In the genomic region with DNA sequence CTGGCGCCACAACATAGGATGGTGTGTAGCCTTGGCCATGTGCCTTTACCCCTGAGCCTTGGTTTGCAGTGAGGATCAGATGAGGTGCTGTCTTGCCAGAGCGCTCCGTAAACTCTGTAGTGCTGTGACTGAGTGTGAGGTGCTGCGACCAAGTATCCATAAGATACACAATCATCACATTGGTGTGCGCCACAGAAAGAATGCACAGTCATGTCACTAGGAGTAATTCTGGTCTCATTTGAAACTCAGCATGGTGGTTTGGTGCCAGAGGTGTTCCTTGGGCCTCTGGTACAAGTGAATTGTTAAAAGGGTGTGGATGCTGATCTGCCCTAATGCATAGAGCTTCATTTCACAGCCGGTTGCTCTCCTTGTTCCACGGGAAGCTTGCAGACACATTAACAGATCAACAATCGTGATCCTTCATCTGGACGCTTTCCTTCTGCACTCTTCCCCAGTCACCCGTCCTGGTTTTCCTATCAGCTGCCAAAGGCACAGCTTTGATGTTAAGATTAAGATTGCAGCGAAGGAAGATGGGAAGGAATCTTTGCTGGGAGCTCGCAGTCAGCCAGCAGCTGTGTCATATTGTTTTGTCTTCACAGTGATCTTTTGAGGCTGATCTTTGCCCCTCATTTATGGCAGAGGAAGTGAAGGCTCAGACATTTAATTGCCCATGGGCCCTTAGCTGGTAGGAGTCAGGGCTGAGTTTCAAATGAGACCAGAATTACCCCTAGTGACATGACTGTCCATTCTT, we compare ENCODE assay signal across 17 cellular contexts.
A peak's percentile ranks its signal among the peaks of the same experiment; 100 is the strongest.
DNase-seq lines count a peak whose midpoint lies in the region; ATAC-seq, FAIRE-seq and TF ChIP-seq lines count a peak whose summit lies in the region.
"Had no signal": no experiment of that assay in that cellular context is flagged by ENCODE, and none has a peak within 500 bp of the region (broad histone marks: within the 10 kb centered on the region; RNA-seq: fewer than 3 reads in every experiment).

No MANE protein-coding gene starts in this region.

- H3K36me3 Mint-ChIP-seq in HFFc6 (ENCODE audit: low read depth) = no peaks in the 10 kb centered on the region
- H3K36me3 Mint-ChIP-seq: activated naive CD8-positive, alpha-beta T cell had no signal

- H3K9me3 ChIP-seq in K562 (replicated peaks; ENCODE audit: control insufficient read depth, insufficient read depth, low read depth, low read length) = no peaks in the 10 kb centered on the region
- no peaks in the 10 kb centered on the region for H3K9me3 ChIP-seq in lower lobe of right lung
- H3K9me3 ChIP-seq: BLaER1 treated with 17β-estradiol and CSF1 and Interleukin-3, amounts not matched to agents 10 nM and 100 nM; gastrocnemius medialis; HAP-1 had no signal

- H3K9ac ChIP-seq in K562 (ENCODE audit: insufficient read depth in 1 of 2, low read depth in 2 of 2, low read length in 2 of 2) = peak overlapping the region; percentile 10 to 27; a peak in 1 of 4 replicates
- H3K9ac ChIP-seq: BLaER1 treated with 17β-estradiol and CSF1 and Interleukin-3, amounts not matched to agents 10 nM and 100 nM had no signal

- H3K36me3 ChIP-seq in K562 (ENCODE audit: control insufficient read depth, insufficient read depth, low read length) (peaks cover 2% of the 10 kb centered on the region; the same call in 1 of the 3 replicates), lower lobe of right lung (no peaks in the 10 kb centered on the region)
- H3K36me3 ChIP-seq: BLaER1 treated with 17β-estradiol and CSF1 and Interleukin-3, amounts not matched to agents 10 nM and 100 nM; gastrocnemius medialis; HAP-1 had no signal

- ATAC-seq in K562 (peak; percentile 18), lower lobe of right lung (no peak), HG02970 (IDR thresholded peaks at IDR 0.05; ENCODE audit: low FRiP score, unreplicated experiment) (no peak), GM18517 (IDR thresholded peaks at IDR 0.05; ENCODE audit: unreplicated experiment) (no peak)
- ATAC-seq: gastrocnemius medialis had no signal

- DNase-seq in HFFc6 (no peak), K562 (ENCODE audit: extremely low read depth in 1 of 4, low spot score in 3 of 4) (peak in 2 of 4 experiments; percentile 26 to 35), lower lobe of right lung (no peak), substantia nigra (lab: John Stamatoyannopoulos, UW) (no peak), NCI-H1048 (lab: John Stamatoyannopoulos, UW) (no peak)
- no peak for DNase-seq in activated T-cell treated with anti-CD3 and anti-CD28 coated beads, Interleukin-2, amount 50 U/mL, for 48 hours
- DNase-seq: activated CD8-positive, alpha-beta memory T cell treated with anti-CD3 and anti-CD28 coated beads, Interleukin-2, amount 50 U/mL, for 4 hours; effector CD4-positive, alpha-beta T cell; gastrocnemius medialis; NCI-H1092 treated with DMSO at 0.1 percent for 48 hours had no signal

- no peaks in the 10 kb centered on the region for H3K9me1 ChIP-seq in K562 (ENCODE audit: control insufficient read depth, insufficient read depth, low read length)

- peaks cover 40% of the 10 kb centered on the region for H4K20me1 ChIP-seq in K562 (replicated peaks; ENCODE audit: control insufficient read depth, insufficient read depth, low read length)

- POLR2A ChIA-PET in K562 (lab: Yijun Ruan, JAX) = interaction anchor here (0.6 to 3.8 kb wide), 5 partner anchors 10 to 61 kb away, joined by 3 to 21 read pairs (median 5); no protein-coding TSS in a partner anchor

- TF ChIP-seq EP300 in K562 (IDR thresholded peaks at IDR 0.05; ENCODE audit: low read length) = no peak

- H3K4me3 ChIP-seq in K562 (no peak overlapping the region), lower lobe of right lung (no peak overlapping the region)
- H3K4me3 ChIP-seq: BLaER1 treated with 17β-estradiol and CSF1 and Interleukin-3, amounts not matched to agents 10 nM and 100 nM; gastrocnemius medialis; HAP-1 had no signal

- TF ChIP-seq RAD21 in K562 (CRISPR knock-in tag; conservative IDR thresholded peaks at IDR 0.05 in 1 of 2, IDR thresholded peaks at IDR 0.05 in 1 of 2) = no peak

- no peak overlapping the region; the same call in 2 of the 3 replicates for H3K27ac ChIP-seq in K562 (ENCODE audit: extremely low read depth, low read depth, low read length)
- peak overlapping the region; percentile 10 for H3K27ac ChIP-seq in lower lobe of right lung
- peak overlapping the region; percentile 7 for H3K27ac ChIP-seq in substantia nigra (ENCODE audit: low read depth, low read length, poor library complexity, severe bottlenecking)
- H3K27ac ChIP-seq: BLaER1 treated with 17β-estradiol and CSF1 and Interleukin-3, amounts not matched to agents 10 nM and 100 nM; gastrocnemius medialis had no signal

- CTCF ChIA-PET in K562 (lab: Yijun Ruan, JAX; ENCODE audit: low intra/inter-chr PET ratio) = interaction anchor here (0.6 kb wide), 1 partner anchor 194 kb away, joined by 3 read pairs; no protein-coding TSS in a partner anchor

- no peak for TF ChIP-seq POLR2A in K562 (conservative IDR thresholded peaks at IDR 0.05)

- H3K27me3 Mint-ChIP-seq in HFFc6 (ENCODE audit: insufficient read depth) = peaks cover 6% of the 10 kb centered on the region
- H3K27me3 Mint-ChIP-seq: activated naive CD8-positive, alpha-beta T cell had no signal

- H3K4me3 Mint-ChIP-seq in HFFc6 = 0 out of 2 replicates have a peak overlapping the region, but pooled peaks have one; percentile 13
- H3K4me3 Mint-ChIP-seq: activated naive CD8-positive, alpha-beta T cell had no signal

- TF ChIP-seq CTCF in HFFc6 (IDR thresholded peaks at IDR 0.05) = no peak
- TF ChIP-seq CTCF in K562 (IDR thresholded peaks at IDR 0.05 in 2 of 3, conservative IDR thresholded peaks at IDR 0.05 in 1 of 3; ENCODE audit: insufficient read depth in 2 of 3, low read depth in 1 of 3, low read length in 3 of 3) = no peak
- TF ChIP-seq CTCF in lower lobe of right lung (IDR thresholded peaks at IDR 0.05) = no peak

- H2AFZ ChIP-seq in K562 (ENCODE audit: low read depth, low read length) = no peak overlapping the region

- 28% methylated on average over 11 of the region's 12 CpGs for WGBS in K562 (ENCODE audit: insufficient coverage, low coverage, missing lambda C conversion rate)

- peak; percentile 73 for FAIRE-seq in K562 (lab: Jason Lieb, UNC)
- FAIRE-seq: keratinocyte, TTC549 had no signal

- peak overlapping the region; percentile 45; the same call in 1 of the 2 replicates for H3K4me2 ChIP-seq in K562 (ENCODE audit: insufficient read depth, low read length)
- H3K4me2 ChIP-seq: BLaER1 treated with 17β-estradiol and CSF1 and Interleukin-3, amounts not matched to agents 10 nM and 100 nM had no signal

- H3K27me3 ChIP-seq in K562 (ENCODE audit: control insufficient read depth in 2 of 2, insufficient read depth in 2 of 2, low read length in 2 of 2) (no peaks in the 10 kb centered on the region), lower lobe of right lung (ENCODE audit: low read depth) (no peaks in the 10 kb centered on the region)
- H3K27me3 ChIP-seq: gastrocnemius medialis had no signal

- H3K27ac Mint-ChIP-seq in HFFc6 = peak overlapping the region; percentile 13
- H3K27ac Mint-ChIP-seq: activated naive CD8-positive, alpha-beta T cell had no signal

- BruUV-seq in K562 (replicated peaks; lab: Mats Ljungman, UMichigan) = no TSS peak

- peaks cover 88% of the 10 kb centered on the region for H3K79me2 ChIP-seq in K562 (ENCODE audit: control insufficient read depth, insufficient read depth, low read length)

- H3K4me1 Mint-ChIP-seq in HFFc6 (ENCODE audit: low read depth) = peaks cover 48% of the 10 kb centered on the region

- H3K9me3 Mint-ChIP-seq in HFFc6 = no peaks in the 10 kb centered on the region

- H3K4me1 ChIP-seq in K562 (replicated peaks in 1 of 2; ENCODE audit: control insufficient read depth in 2 of 2, insufficient read depth in 2 of 2, low read length in 2 of 2) (peaks cover 25 to 55% of the 10 kb centered on the region in 2 experiments), lower lobe of right lung (peaks cover 89% of the 10 kb centered on the region)

- in situ Hi-C loops in K562 (cut with MboI) = no loop called here

- intact Hi-C loops in K562 (cut with micrococcal nuclease) = no loop called here
- intact Hi-C loops in lower lobe of right lung (cut with DNase I) = no loop called here

TF ChIP-seq in K562, 482 proteins besides CTCF, POLR2A, EP300 and RAD21 (continues in another document):
- TF ChIP-seq TEAD4 (IDR thresholded peaks at IDR 0.05; ENCODE audit: low read length) (peak; percentile 46; the same call in 1 of the 2 replicates), TEAD4 (CRISPR knock-in tag; IDR thresholded peaks at IDR 0.05; ENCODE audit: borderline replicate concordance) (no peak), TAL1 (IDR thresholded peaks at IDR 0.05) (0 out of 2 replicates have a peak, but pooled peaks have one; percentile 19), ZNF224 (CRISPR knock-in tag; IDR thresholded peaks at IDR 0.05) (no peak), CSDE1 (IDR thresholded peaks at IDR 0.05) (no peak), EWSR1 (IDR thresholded peaks at IDR 0.05; ENCODE audit: borderline replicate concordance, low read depth, partially characterized antibody) (no peak), FOXM1 (IDR thresholded peaks at IDR 0.05; ENCODE audit: low read depth) (no peak), FOXM1 (CRISPR knock-in tag; IDR thresholded peaks at IDR 0.05; ENCODE audit: low read depth) (no peak), ZBTB1 (CRISPR knock-in tag; IDR thresholded peaks at IDR 0.05; ENCODE audit: borderline replicate concordance, low read depth) (no peak), TCFL5 (CRISPR knock-in tag; conservative IDR thresholded peaks at IDR 0.05) (no peak), SMAD2 (IDR thresholded peaks at IDR 0.05; ENCODE audit: low read depth, low read length) (no peak), MAFG (tag; conservative IDR thresholded peaks at IDR 0.05) (peak; percentile 81), KDM1A (IDR thresholded peaks at IDR 0.05) (peak; percentile 39 to 45; a peak in 3 of 4 replicates), MAFK (IDR thresholded peaks at IDR 0.05; ENCODE audit: low read length) (peak; percentile 50)
